In the genomic region with DNA sequence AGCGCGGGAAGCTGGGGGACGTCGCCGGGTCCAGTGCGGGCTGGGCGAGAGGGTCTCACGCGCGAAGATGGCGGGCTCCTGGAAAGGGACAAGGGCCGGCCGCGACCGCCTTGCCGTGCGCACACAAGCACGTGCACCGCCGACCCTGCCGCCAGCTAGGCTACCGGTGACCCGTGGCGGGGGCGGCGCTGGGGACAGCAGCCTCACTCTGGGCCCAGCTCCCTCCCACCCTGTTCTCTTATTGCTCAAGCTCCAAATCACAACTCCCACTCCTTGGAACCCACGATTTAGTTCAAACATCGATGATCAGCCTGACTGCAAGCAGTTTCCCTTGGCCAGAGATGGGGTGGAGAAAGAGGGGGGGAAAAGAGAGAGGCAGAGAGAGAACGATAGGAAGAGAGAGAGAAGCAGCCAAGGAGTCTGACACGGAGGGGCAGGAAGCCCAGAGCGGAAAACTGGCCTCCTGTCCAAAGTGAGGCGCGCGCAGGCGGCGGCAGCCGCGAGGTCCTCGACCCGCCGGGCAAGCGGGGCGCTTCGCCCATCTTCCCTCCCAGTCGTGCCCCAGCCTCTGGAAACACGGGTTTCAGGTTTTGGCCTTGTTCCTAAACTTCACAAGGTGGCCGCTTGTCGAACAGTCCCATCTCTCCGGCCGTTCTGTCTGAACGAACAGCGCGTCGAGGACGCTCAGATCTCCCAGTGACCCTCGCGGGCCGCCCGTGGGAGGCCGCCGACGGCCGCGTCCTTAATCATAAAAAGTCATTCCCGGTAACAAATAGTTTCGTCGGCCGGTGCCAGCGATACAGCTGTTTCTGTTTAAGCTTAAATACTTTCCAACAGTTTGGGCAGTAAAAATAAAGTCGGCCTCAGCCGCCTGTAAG, we compare ENCODE assay signal across 9 cellular contexts. TPM values are rescaled to one million over a fixed set of nuclear protein-coding genes. Genes with fewer than 3 reads are reported as not detected.
DNase-seq lines count a peak whose midpoint lies in the region; ATAC-seq, FAIRE-seq and TF ChIP-seq lines count a peak whose summit lies in the region.
"Had no signal": no experiment of that assay in that cellular context is flagged by ENCODE, and none has a peak within 500 bp of the region (broad histone marks: within the 10 kb centered on the region; RNA-seq: fewer than 3 reads in every experiment).

No MANE protein-coding gene starts in this region.

- no peak for TF ChIP-seq EP300 in HepG2 (IDR thresholded peaks at IDR 0.05; ENCODE audit: low read depth in 2 of 2, low read length in 2 of 2)
- no peak for TF ChIP-seq EP300 in HepG2 (CRISPR knock-in tag; IDR thresholded peaks at IDR 0.05; ENCODE audit: borderline replicate concordance)

- TF ChIP-seq CTCF in cardiac muscle cell (IDR thresholded peaks at IDR 0.05; ENCODE audit: low read depth, low read length) (no peak), HepG2 (CRISPR knock-in tag; IDR thresholded peaks at IDR 0.05) (no peak), vagina (IDR thresholded peaks at IDR 0.05) (no peak)

- H3K4me1 ChIP-seq in cardiac muscle cell (ENCODE audit: low read depth) (peaks cover 14% of the 10 kb centered on the region), HepG2 (ENCODE audit: insufficient read depth, low read length) (peaks cover 64% of the 10 kb centered on the region), vagina (peaks cover 67% of the 10 kb centered on the region)

- peak overlapping the region; percentile 92 for H3K4me2 ChIP-seq in HepG2 (ENCODE audit: low read depth, low read length)

- BruUV-seq in HepG2 (replicated peaks; lab: Mats Ljungman, UMichigan), result no TSS peak

- POLR2A ChIA-PET in HepG2 (lab: Yijun Ruan, JAX), result interaction anchor here (1.2 to 4.7 kb wide), 5 partner anchors 13 to 193 kb away, joined by 3 to 98 read pairs (median 40); a partner anchor contains a TSS

- peaks cover 10% of the 10 kb centered on the region for H3K79me2 ChIP-seq in HepG2 (ENCODE audit: insufficient read depth, low read length)

- H3K9me3 Mint-ChIP-seq in activated naive CD8-positive, alpha-beta T cell (ENCODE audit: low read depth), result no peaks in the 10 kb centered on the region

- H3K9me3 ChIP-seq in cardiac muscle cell (ENCODE audit: low read depth) (no peaks in the 10 kb centered on the region), HepG2 (ENCODE audit: low read length) (no peaks in the 10 kb centered on the region), vagina (no peaks in the 10 kb centered on the region)

- in situ Hi-C loops in HepG2 (cut with HindIII; ENCODE audit: extremely low pct_ligation_motif_present, low pct_unique_long_range_greater_than_20kb), result no loop called here

- H3K27me3 ChIP-seq in cardiac muscle cell (peaks cover 79% of the 10 kb centered on the region), HepG2 (ENCODE audit: control insufficient read depth in 1 of 2, insufficient read depth in 2 of 2, low read length in 2 of 2) (peaks cover 36 to 58% of the 10 kb centered on the region in 2 experiments), vagina (peaks cover 42% of the 10 kb centered on the region)

- H3K27ac ChIP-seq in cardiac muscle cell (no peak overlapping the region), HepG2 (ENCODE audit: extremely low read length, insufficient read depth, low read length) (no peak overlapping the region), vagina (no peak overlapping the region)

- no peak for TF ChIP-seq RAD21 in HepG2 (CRISPR knock-in tag; IDR thresholded peaks at IDR 0.05)

- CTCF ChIA-PET in HepG2 (lab: Yijun Ruan, JAX; ENCODE audit: low intra/inter-chr PET ratio, low total read pairs), result interaction anchor here (1.2 kb wide), 1 partner anchor 37 kb away, joined by 3 read pairs; no protein-coding TSS in a partner anchor

- H3K36me3 Mint-ChIP-seq in activated naive CD8-positive, alpha-beta T cell, result peaks cover 3% of the 10 kb centered on the region

- H2AFZ ChIP-seq in HepG2 (ENCODE audit: low read length), result no peak overlapping the region

- peaks cover 24% of the 10 kb centered on the region for H3K27me3 Mint-ChIP-seq in activated naive CD8-positive, alpha-beta T cell

- H3K4me1 Mint-ChIP-seq in activated naive CD8-positive, alpha-beta T cell (ENCODE audit: low read depth), result peaks cover 35% of the 10 kb centered on the region

- no peaks in the 10 kb centered on the region for H4K20me1 ChIP-seq in HepG2 (ENCODE audit: insufficient read depth, low read length)

- FAIRE-seq in HepG2 (lab: Jason Lieb, UNC), result no peak
- FAIRE-seq: endometrium had no signal

- no peaks in the 10 kb centered on the region for H3K36me3 ChIP-seq in cardiac muscle cell
- peaks cover 5 to 9% of the 10 kb centered on the region in 2 experiments; a peak in 4 of 5 replicates for H3K36me3 ChIP-seq in HepG2 (replicated peaks in 1 of 2; ENCODE audit: control insufficient read depth in 1 of 2, insufficient read depth in 2 of 2, low read length in 2 of 2)
- H3K36me3 ChIP-seq in vagina, result no peaks in the 10 kb centered on the region

- no peak overlapping the region for H3K27ac Mint-ChIP-seq in activated naive CD8-positive, alpha-beta T cell

- no peak for ATAC-seq in left ventricle myocardium superior
- no peak for ATAC-seq in HepG2
- ATAC-seq in GM19467 (IDR thresholded peaks at IDR 0.05; ENCODE audit: unreplicated experiment), result no peak
- no peak for ATAC-seq in HG03521 (IDR thresholded peaks at IDR 0.05; ENCODE audit: unreplicated experiment)

- TF ChIP-seq POLR2A in HepG2 (IDR thresholded peaks at IDR 0.05; ENCODE audit: insufficient read depth in 1 of 2, low read depth in 2 of 2, low read length in 2 of 2), result no peak
- no peak for TF ChIP-seq POLR2A in vagina (IDR thresholded peaks at IDR 0.05)

- intact Hi-C loops in left ventricle myocardium superior (cut with micrococcal nuclease) (no loop called here), HepG2 (cut with micrococcal nuclease; ENCODE audit: unreplicated experiment) (loop anchor here (5.0 kb wide), 2 partner anchors 39 to 56 kb away; a partner anchor contains a TSS), vagina (cut with DNase I) (loop anchor here (10.0 kb wide), 1 partner anchor 196 kb away; no protein-coding TSS in a partner anchor)

- H3K4me3 Mint-ChIP-seq in activated naive CD8-positive, alpha-beta T cell, result peak overlapping the region; percentile 66

- H3K4me3 ChIP-seq in cardiac muscle cell (peak overlapping the region; percentile 46), HepG2 (replicated peaks in 1 of 3; ENCODE audit: insufficient read depth in 1 of 3, low read depth in 2 of 3, low read length in 3 of 3) (peak overlapping the region in 2 of 3 experiments; percentile 25 to 62; a peak in 3 of 6 replicates), vagina (peak overlapping the region; percentile 62 to 63)

- H3K9ac ChIP-seq in HepG2 (ENCODE audit: insufficient read depth, low read depth, low read length), result no peak overlapping the region

- DNase-seq in cardiac muscle cell (ENCODE audit: low read depth in 1 of 2, low spot score in 1 of 2) (no peak), left ventricle myocardium superior (no peak), HepG2 (ENCODE audit: low spot score) (no peak), vagina (ENCODE audit: extremely low spot score in 2 of 2) (no peak), SIG-M5 (lab: John Stamatoyannopoulos, UW) (no peak)

- WGBS in HepG2 (ENCODE audit: low lambda C conversion rate), result 18% methylated on average over 50 of the region's 71 CpGs

RNA-seq across cellular contexts. Expression of a gene that starts 1.7 kb away (rescaled TPM):
- total RNA-seq in cardiac muscle cell (16.7 and 20.3 TPM in 2 replicates), left ventricle myocardium superior (8.2 TPM), HepG2 (2016; rRNA removed; fragmentation: Illumina TruSeq; extraction: Trizol) (12.0 and 12.6 TPM in 2 replicates), vagina (0.98 TPM)
- polyA plus RNA-seq in cardiac muscle cell (8.2 and 13.8 TPM in 2 replicates), HepG2 (2011; rRNA removed) (0.34 and 0.76 TPM in 2 replicates)
- 1.3 and 2.4 TPM in 2 replicates for total RNA-seq in HepG2 (2016; cell fraction: cytosol; rRNA removed; fragmentation: Illumina TruSeq; extraction: Trizol; ENCODE audit: low read depth)
- total RNA-seq in HepG2 (2016; cell fraction: insoluble cytoplasmic fraction; rRNA removed; fragmentation: Illumina TruSeq; extraction: Trizol), result 12.8 and 13.5 TPM in 2 replicates
- total RNA-seq in HepG2 (2016; cell fraction: membrane; rRNA removed; fragmentation: Illumina TruSeq; extraction: Trizol), result 4.8 and 5.6 TPM in 2 replicates
- 5.7 and 8.6 TPM in 2 replicates for total RNA-seq in HepG2 (2016; cell fraction: nucleus; rRNA removed; fragmentation: Illumina TruSeq; extraction: Trizol)
- polyA plus RNA-seq in HepG2 (2011; cell fraction: cytosol; rRNA removed), result 0.72 and 0.99 TPM in 2 replicates
- 3.4 and 5.0 TPM in 2 replicates for polyA plus RNA-seq in HepG2 (2011; cell fraction: nucleus; rRNA removed)
- 7.4 and 7.7 TPM in 2 replicates for polyA plus RNA-seq in HepG2 (2012)
- polyA plus RNA-seq in HepG2 (2016; cell fraction: cytosol; fragmentation: Illumina TruSeq; extraction: Trizol; ENCODE audit: low read depth), result 0.54 and 0.80 TPM in 2 replicates
- polyA plus RNA-seq in HepG2 (2016; cell fraction: insoluble cytoplasmic fraction; fragmentation: Illumina TruSeq; extraction: Trizol; ENCODE audit: low read depth), result 10.9 and 11.0 TPM in 2 replicates
- polyA plus RNA-seq in HepG2 (2016; cell fraction: membrane; fragmentation: Illumina TruSeq; extraction: Trizol; ENCODE audit: low read depth), result 1.4 TPM in 2 replicates
- polyA plus RNA-seq in HepG2 (2016; cell fraction: nucleus; fragmentation: Illumina TruSeq; extraction: Trizol; ENCODE audit: insufficient read depth, low read depth), result 15.7 and 18.7 TPM in 2 replicates
- 1.2 and 1.6 TPM in 2 replicates for polyA minus RNA-seq in HepG2 (2011; rRNA and poly(A)+ RNA removed; ENCODE audit: low replicate concordance)
- 1.8 and 1.9 TPM in 2 replicates for polyA minus RNA-seq in HepG2 (2011; cell fraction: cytosol; rRNA and poly(A)+ RNA removed)
- 0.77 and 0.87 TPM in 2 replicates for polyA minus RNA-seq in HepG2 (2011; cell fraction: nucleus; rRNA and poly(A)+ RNA removed)

RNA-seq across cellular contexts. Expression of a gene that starts 20.6 kb away (rescaled TPM):
- total RNA-seq in cardiac muscle cell (35.3 and 51.1 TPM in 2 replicates), left ventricle myocardium superior (2.9 TPM), HepG2 (2016; rRNA removed; fragmentation: Illumina TruSeq; extraction: Trizol) (13.0 and 14.5 TPM in 2 replicates), vagina (5.6 TPM)
- polyA plus RNA-seq in cardiac muscle cell (25.8 and 28.8 TPM in 2 replicates), HepG2 (2011; rRNA removed) (31.1 and 40.2 TPM in 2 replicates)
- 6.8 and 7.5 TPM in 2 replicates for total RNA-seq in HepG2 (2016; cell fraction: cytosol; rRNA removed; fragmentation: Illumina TruSeq; extraction: Trizol; ENCODE audit: low read depth)
- total RNA-seq in HepG2 (2016; cell fraction: insoluble cytoplasmic fraction; rRNA removed; fragmentation: Illumina TruSeq; extraction: Trizol), result 11.8 and 15.7 TPM in 2 replicates
- 9.1 and 10.9 TPM in 2 replicates for total RNA-seq in HepG2 (2016; cell fraction: membrane; rRNA removed; fragmentation: Illumina TruSeq; extraction: Trizol)
- 11.8 and 14.3 TPM in 2 replicates for total RNA-seq in HepG2 (2016; cell fraction: nucleus; rRNA removed; fragmentation: Illumina TruSeq; extraction: Trizol)
- 25.9 and 34.2 TPM in 2 replicates for polyA plus RNA-seq in HepG2 (2011; cell fraction: cytosol; rRNA removed)
- 90.7 and 95.7 TPM in 2 replicates for polyA plus RNA-seq in HepG2 (2011; cell fraction: nucleus; rRNA removed)
- polyA plus RNA-seq in HepG2 (2012), result 41.2 and 46.2 TPM in 2 replicates
- polyA plus RNA-seq in HepG2 (2016; cell fraction: cytosol; fragmentation: Illumina TruSeq; extraction: Trizol; ENCODE audit: low read depth), result 4.2 and 5.6 TPM in 2 replicates
- polyA plus RNA-seq in HepG2 (2016; cell fraction: insoluble cytoplasmic fraction; fragmentation: Illumina TruSeq; extraction: Trizol; ENCODE audit: low read depth), result 9.1 and 12.0 TPM in 2 replicates
- 3.9 and 6.0 TPM in 2 replicates for polyA plus RNA-seq in HepG2 (2016; cell fraction: membrane; fragmentation: Illumina TruSeq; extraction: Trizol; ENCODE audit: low read depth)
- 18.6 and 21.1 TPM in 2 replicates for polyA plus RNA-seq in HepG2 (2016; cell fraction: nucleus; fragmentation: Illumina TruSeq; extraction: Trizol; ENCODE audit: insufficient read depth, low read depth)
- 42.9 and 69.2 TPM in 2 replicates for polyA minus RNA-seq in HepG2 (2011; rRNA and poly(A)+ RNA removed; ENCODE audit: low replicate concordance)
- 31.2 and 31.6 TPM in 2 replicates for polyA minus RNA-seq in HepG2 (2011; cell fraction: cytosol; rRNA and poly(A)+ RNA removed)
- 17.8 and 22.4 TPM in 2 replicates for polyA minus RNA-seq in HepG2 (2011; cell fraction: nucleus; rRNA and poly(A)+ RNA removed)

RNA-seq across cellular contexts. Expression of a gene that starts 40.7 kb away (rescaled TPM):
- total RNA-seq in cardiac muscle cell (78.2 and 91.6 TPM in 2 replicates), left ventricle myocardium superior (27.4 TPM), HepG2 (2016; rRNA removed; fragmentation: Illumina TruSeq; extraction: Trizol) (17.1 and 25.8 TPM in 2 replicates), vagina (13.0 TPM)
- polyA plus RNA-seq in cardiac muscle cell (43.6 and 51.9 TPM in 2 replicates), HepG2 (2011; rRNA removed) (50.8 and 61.1 TPM in 2 replicates)
- 4.7 and 4.8 TPM in 2 replicates for total RNA-seq in HepG2 (2016; cell fraction: cytosol; rRNA removed; fragmentation: Illumina TruSeq; extraction: Trizol; ENCODE audit: low read depth)
- total RNA-seq in HepG2 (2016; cell fraction: insoluble cytoplasmic fraction; rRNA removed; fragmentation: Illumina TruSeq; extraction: Trizol), result 17.7 and 25.2 TPM in 2 replicates
- total RNA-seq in HepG2 (2016; cell fraction: membrane; rRNA removed; fragmentation: Illumina TruSeq; extraction: Trizol), result 13.9 and 15.1 TPM in 2 replicates
- total RNA-seq in HepG2 (2016; cell fraction: nucleus; rRNA removed; fragmentation: Illumina TruSeq; extraction: Trizol), result 18.5 and 22.8 TPM in 2 replicates
- polyA plus RNA-seq in HepG2 (2011; cell fraction: cytosol; rRNA removed), result 31.1 and 45.6 TPM in 2 replicates
- polyA plus RNA-seq in HepG2 (2011; cell fraction: nucleus; rRNA removed), result 117 and 122 TPM in 2 replicates
- polyA plus RNA-seq in HepG2 (2012), result 27.9 and 32.4 TPM in 2 replicates
- 3.7 and 4.2 TPM in 2 replicates for polyA plus RNA-seq in HepG2 (2016; cell fraction: cytosol; fragmentation: Illumina TruSeq; extraction: Trizol; ENCODE audit: low read depth)
- polyA plus RNA-seq in HepG2 (2016; cell fraction: insoluble cytoplasmic fraction; fragmentation: Illumina TruSeq; extraction: Trizol; ENCODE audit: low read depth), result 29.4 and 33.0 TPM in 2 replicates
- 11.7 and 12.5 TPM in 2 replicates for polyA plus RNA-seq in HepG2 (2016; cell fraction: membrane; fragmentation: Illumina TruSeq; extraction: Trizol; ENCODE audit: low read depth)
- polyA plus RNA-seq in HepG2 (2016; cell fraction: nucleus; fragmentation: Illumina TruSeq; extraction: Trizol; ENCODE audit: insufficient read depth, low read depth), result 60.4 and 60.8 TPM in 2 replicates
- 17.1 and 51.0 TPM in 2 replicates for polyA minus RNA-seq in HepG2 (2011; rRNA and poly(A)+ RNA removed; ENCODE audit: low replicate concordance)
- polyA minus RNA-seq in HepG2 (2011; cell fraction: cytosol; rRNA and poly(A)+ RNA removed), result 33.1 and 38.6 TPM in 2 replicates
- polyA minus RNA-seq in HepG2 (2011; cell fraction: nucleus; rRNA and poly(A)+ RNA removed), result 17.8 and 25.2 TPM in 2 replicates
